ENCODE assay signal across 18 cellular contexts in the genomic region with DNA sequence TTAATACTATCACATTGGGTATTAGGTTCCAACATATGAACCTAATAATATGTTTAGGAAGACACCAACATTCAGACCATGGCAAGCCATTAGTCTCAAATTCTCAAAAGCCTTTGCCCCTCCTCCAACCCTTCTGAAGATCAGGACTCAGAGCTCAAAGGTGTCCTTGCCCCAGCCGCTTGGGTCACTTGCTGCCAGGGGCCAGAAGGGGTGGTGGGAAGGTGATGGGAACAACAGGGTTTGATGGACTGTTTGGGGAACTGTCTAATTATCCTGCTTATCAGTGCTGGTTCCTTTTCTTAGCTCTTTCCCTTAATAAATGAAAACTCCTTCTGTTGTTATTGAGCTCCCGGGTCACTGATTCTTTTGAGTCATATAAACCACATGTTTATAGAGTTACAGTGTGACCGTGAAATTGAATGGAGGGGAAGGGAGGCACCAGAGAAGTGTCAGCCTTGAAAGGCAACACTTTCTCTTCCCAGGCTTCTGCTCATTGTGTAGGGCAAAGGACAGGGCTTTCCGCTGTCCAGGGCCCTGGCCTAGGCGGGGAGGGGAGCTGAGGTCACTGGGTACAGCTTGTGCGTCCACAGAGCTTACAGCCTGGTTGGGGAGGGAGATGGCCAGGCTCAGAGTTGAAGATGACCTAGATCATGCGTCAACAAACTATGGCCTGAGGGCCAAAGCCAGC.
DNase-seq lines count a peak whose midpoint lies in the region; ATAC-seq and TF ChIP-seq lines count a peak whose summit lies in the region.
"Had no signal": no experiment of that assay in that cellular context is flagged by ENCODE, and none has a peak within 500 bp of the region (broad histone marks: within the 10 kb centered on the region; RNA-seq: fewer than 3 reads in every experiment).

No MANE protein-coding gene starts in this region.

- H3K36me3 Mint-ChIP-seq in nephron progenitor cell (ENCODE audit: low read depth): no peaks in the 10 kb centered on the region

- TF ChIP-seq CTCF in nephron progenitor cell (IDR thresholded peaks at IDR 0.05): no peak

- ATAC-seq in Right ventricle myocardium superior (ENCODE audit: poor library complexity) (peak; percentile 18), GM18520 (IDR thresholded peaks at IDR 0.05; ENCODE audit: unreplicated experiment) (no peak)

- no peaks in the 10 kb centered on the region for H3K4me1 ChIP-seq in effector memory CD4-positive, alpha-beta T cell (ENCODE audit: control insufficient read depth, insufficient read depth, low read length, poor library complexity, severe bottlenecking)

- intact Hi-C loops in Right ventricle myocardium superior (cut with DNase I): loop anchor here (5.0 kb wide), 2 partner anchors 38 to 42 kb away; no protein-coding TSS in a partner anchor

- no peaks in the 10 kb centered on the region for H3K36me3 ChIP-seq in effector memory CD4-positive, alpha-beta T cell (ENCODE audit: control insufficient read depth, insufficient read depth, low read length)

- H3K4me3 ChIP-seq in effector memory CD4-positive, alpha-beta T cell (ENCODE audit: insufficient read depth, low read depth, low read length, poor library complexity, severe bottlenecking): no peak overlapping the region

- peak overlapping the region; percentile 86 for H3K27ac Mint-ChIP-seq in nephron progenitor cell
- H3K27ac Mint-ChIP-seq: B cell, progenitor cell of endocrine pancreas had no signal

- H3K9me3 ChIP-seq in effector memory CD4-positive, alpha-beta T cell (ENCODE audit: control insufficient read depth, low read length): no peaks in the 10 kb centered on the region

- peaks cover 6% of the 10 kb centered on the region for H3K4me1 Mint-ChIP-seq in nephron progenitor cell
- H3K4me1 Mint-ChIP-seq: B cell had no signal

- peaks cover 6% of the 10 kb centered on the region for H3K27me3 Mint-ChIP-seq in nephron progenitor cell (ENCODE audit: low read depth, poor library complexity)

- H3K4me3 Mint-ChIP-seq in nephron progenitor cell: no peak overlapping the region
- H3K4me3 Mint-ChIP-seq: B cell had no signal

- DNase-seq in Daoy (ENCODE audit: low read depth) (peak; percentile 72), UCSD-AML1 (lab: John Stamatoyannopoulos, UW; ENCODE audit: unreplicated experiment) (peak; percentile 29), Right ventricle myocardium superior (peak; percentile 57), nephron progenitor cell (no peak), medulla oblongata (ENCODE audit: extremely low spot score) (no peak), NCI-H128 (lab: John Stamatoyannopoulos, UW; ENCODE audit: unreplicated experiment) (no peak)
- no peak for DNase-seq in effector memory CD4-positive, alpha-beta T cell
- DNase-seq: activated CD4-positive, alpha-beta T cell treated with anti-CD3 and anti-CD28 coated beads for 4 hours; aorta; H7; hippocampal formation; MM.1S; stimulated activated CD4-positive, alpha-beta T cell treated with anti-CD3 and anti-CD28 coated beads, Interleukin-4, amount 100 ng/mL, for 4 hours; stimulated activated naive CD4-positive, alpha-beta T cell had no signal

- no peaks in the 10 kb centered on the region for H3K27me3 ChIP-seq in effector memory CD4-positive, alpha-beta T cell (replicated peaks; ENCODE audit: control insufficient read depth, insufficient read depth, low read length, poor library complexity, severe bottlenecking)

- H3K9me3 Mint-ChIP-seq in nephron progenitor cell: no peaks in the 10 kb centered on the region

- H3K27ac ChIP-seq in effector memory CD4-positive, alpha-beta T cell (ENCODE audit: insufficient read depth, low read length, poor library complexity, severe bottlenecking): no peak overlapping the region
- H3K27ac ChIP-seq: HL-60 had no signal

Comparison
In these comparisons a context has a peak if more than half of its experiments do, and no peak if none do; other contexts are left out.
1. DNase-seq: peak in Daoy (single experiment), UCSD-AML1 (single experiment) and Right ventricle myocardium superior (single experiment); none in nephron progenitor cell (single experiment), effector memory CD4-positive, alpha-beta T cell (0 of 3), medulla oblongata (single experiment) and NCI-H128 (single experiment).